ENCODE assay signal across 9 cellular contexts in genomic region chr13:34748078-34748477, GRCh38.
A peak's percentile ranks its signal among the peaks of the same experiment; 100 is the strongest.
DNase-seq lines count a peak whose midpoint lies in the region; ATAC-seq and TF ChIP-seq lines count a peak whose summit lies in the region.
"Had no signal": no experiment of that assay in that cellular context is flagged by ENCODE, and none has a peak within 500 bp of the region (broad histone marks: within the 10 kb centered on the region; RNA-seq: fewer than 3 reads in every experiment).

No MANE protein-coding gene starts in this region.

- no peak overlapping the region for H3K9ac ChIP-seq in GM23248

- H3K9me3 Mint-ChIP-seq in activated CD8-positive, alpha-beta T cell treated with anti-CD3 and anti-CD28 coated beads, Interleukin-2, amount 10 ng/mL, durations not matched to agents 7 days and 5 days (ENCODE audit: insufficient read depth) = no peaks in the 10 kb centered on the region
- H3K9me3 Mint-ChIP-seq in nephron progenitor cell = peaks cover 44% of the 10 kb centered on the region

- intact Hi-C loops in heart right ventricle (cut with DNase I) (loop anchor here in 2 of 10 donors (10.0 kb wide), 2 partner anchors 197 to 583 kb away; partner anchors contain the start of gene NBEA (in 1 of the 2)), stomach (cut with DNase I; ENCODE audit: low total_unique reads) (no loop called here)

- H3K4me3 ChIP-seq in GM23248 (no peak overlapping the region), heart right ventricle (peak overlapping the region in 1 of 10 donors; percentile 12), stomach (no peak overlapping the region)

- 21 to 30% methylated on average over 5 of the region's 5 CpGs for WGBS in GM23248 (ENCODE audit: low coverage in 1 of 2, low lambda C conversion rate in 2 of 2, missing lambda C conversion rate in 2 of 2), 2 experiments
- WGBS in heart right ventricle, 2 donors = 6 to 8% methylated on average over 5 of the region's 5 CpGs
- WGBS in stomach, 5 donors = 23 to 44% (median 38%) methylated on average over 5 of the region's 5 CpGs

- DNase-seq in GM23248 (peak; percentile 64), SHP77 (lab: John Stamatoyannopoulos, UW) (peak; percentile 72 to 84), heart right ventricle (peak in 1 of 2 donors; percentile 79), stomach (no peak), nephron progenitor cell (no peak), NCI-H1694 treated with DMSO at 0.1 percent for 48 hours (lab: John Stamatoyannopoulos, UW) (no peak)
- no peak for DNase-seq in activated CD8-positive, alpha-beta T cell treated with anti-CD3 and anti-CD28 coated beads, Interleukin-2, amount 10 ng/mL, durations not matched to agents 7 days and 5 days
- DNase-seq: activated naive CD4-positive, alpha-beta T cell had no signal

- TF ChIP-seq EP300 in stomach (IDR thresholded peaks at IDR 0.05) = no peak

- peaks cover 2% of the 10 kb centered on the region for H3K27me3 Mint-ChIP-seq in activated CD8-positive, alpha-beta T cell treated with anti-CD3 and anti-CD28 coated beads, Interleukin-2, amount 10 ng/mL, durations not matched to agents 7 days and 5 days (ENCODE audit: low read depth)
- peaks cover 8% of the 10 kb centered on the region for H3K27me3 Mint-ChIP-seq in nephron progenitor cell (ENCODE audit: low read depth, poor library complexity)

- H3K9me3 ChIP-seq in GM23248 (ENCODE audit: low read depth) = no peaks in the 10 kb centered on the region
- H3K9me3 ChIP-seq in heart right ventricle = peaks cover 0 to 38% (median 4%) of the 10 kb centered on the region in 11 donors
- peaks cover 0 to 4% (median 0%) of the 10 kb centered on the region in 4 donors for H3K9me3 ChIP-seq in stomach

- H3K4me3 Mint-ChIP-seq in activated CD8-positive, alpha-beta T cell treated with anti-CD3 and anti-CD28 coated beads, Interleukin-2, amount 10 ng/mL, durations not matched to agents 7 days and 5 days = no peak overlapping the region
- no peak overlapping the region for H3K4me3 Mint-ChIP-seq in nephron progenitor cell

- 0 out of 2 replicates have a peak, but pooled peaks cover 7% of the 10 kb centered on the region for H3K4me1 ChIP-seq in GM23248 (ENCODE audit: insufficient read depth)
- H3K4me1 ChIP-seq in heart right ventricle = peaks cover 11 to 42% (median 28%) of the 10 kb centered on the region in 9 donors
- H3K4me1 ChIP-seq in stomach = peaks cover 0 to 32% (median 14%) of the 10 kb centered on the region in 4 donors

- H2AFZ ChIP-seq in GM23248 = peak overlapping the region; percentile 73

- no peaks in the 10 kb centered on the region for H4K20me1 ChIP-seq in GM23248 (ENCODE audit: insufficient read depth)

- H3K27ac ChIP-seq in GM23248 (no peak overlapping the region), heart right ventricle (peak overlapping the region; percentile 43 to 86 (median 74)), stomach (peak overlapping the region in 4 of 5 donors; percentile 22 to 49 (median 38))

- H3K27ac Mint-ChIP-seq in activated CD8-positive, alpha-beta T cell treated with anti-CD3 and anti-CD28 coated beads, Interleukin-2, amount 10 ng/mL, durations not matched to agents 7 days and 5 days = no peak overlapping the region
- H3K27ac Mint-ChIP-seq in nephron progenitor cell = no peak overlapping the region

- no peaks in the 10 kb centered on the region for H3K36me3 ChIP-seq in GM23248 (ENCODE audit: low read depth)
- no peaks in the 10 kb centered on the region for H3K36me3 ChIP-seq in heart right ventricle
- no peaks in the 10 kb centered on the region for H3K36me3 ChIP-seq in stomach

- CTCF ChIA-PET in activated CD8-positive, alpha-beta T cell treated with anti-CD3 and anti-CD28 coated beads, Interleukin-2, amount 10 ng/mL, durations not matched to agents 7 days and 5 days (lab: Charles Lee) = no interaction called here

- H3F3A ChIP-seq in GM23248 (ENCODE audit: insufficient read depth) = no peaks in the 10 kb centered on the region

- no peak overlapping the region for H3K4me2 ChIP-seq in GM23248 (ENCODE audit: unreplicated experiment)

- no peaks in the 10 kb centered on the region for H3K9me2 ChIP-seq in GM23248 (ENCODE audit: insufficient read depth)

- TF ChIP-seq CTCF in heart right ventricle (IDR thresholded peaks at IDR 0.05) (no peak), stomach (IDR thresholded peaks at IDR 0.05) (no peak), nephron progenitor cell (IDR thresholded peaks at IDR 0.05) (no peak)

- no peaks in the 10 kb centered on the region for H3K79me2 ChIP-seq in GM23248 (ENCODE audit: insufficient read depth)

- peak; percentile 97 to 99 (median 98) for ATAC-seq in heart right ventricle
- no peak for ATAC-seq in GM18858 (IDR thresholded peaks at IDR 0.05; ENCODE audit: unreplicated experiment)
- no peak for ATAC-seq in activated CD8-positive, alpha-beta T cell treated with anti-CD3 and anti-CD28 coated beads, Interleukin-2, amount 10 ng/mL, durations not matched to agents 7 days and 5 days

- POLR2A ChIA-PET in activated CD8-positive, alpha-beta T cell treated with anti-CD3 and anti-CD28 coated beads, Interleukin-2, amount 10 ng/mL, durations not matched to agents 7 days and 5 days (lab: Charles Lee) = no interaction called here

- in situ Hi-C loops in GM23248 (cut with MboI) = no loop called here

- no peaks in the 10 kb centered on the region for H3K36me3 Mint-ChIP-seq in activated CD8-positive, alpha-beta T cell treated with anti-CD3 and anti-CD28 coated beads, Interleukin-2, amount 10 ng/mL, durations not matched to agents 7 days and 5 days (ENCODE audit: low read depth)
- peaks cover 11% of the 10 kb centered on the region for H3K36me3 Mint-ChIP-seq in nephron progenitor cell (ENCODE audit: low read depth)

- H3K27me3 ChIP-seq in GM23248 (replicated peaks; ENCODE audit: insufficient read depth) (0 out of 2 replicates have a peak, but pooled peaks cover 7% of the 10 kb centered on the region), heart right ventricle (no peaks in the 10 kb centered on the region), stomach (peaks cover 0 to 5% (median 0%) of the 10 kb centered on the region in 3 donors)

- H3K4me1 Mint-ChIP-seq in activated CD8-positive, alpha-beta T cell treated with anti-CD3 and anti-CD28 coated beads, Interleukin-2, amount 10 ng/mL, durations not matched to agents 7 days and 5 days (ENCODE audit: low read depth) = no peaks in the 10 kb centered on the region
- H3K4me1 Mint-ChIP-seq in nephron progenitor cell = peaks cover 36% of the 10 kb centered on the region

- TF ChIP-seq POLR2A in stomach (IDR thresholded peaks at IDR 0.05) = no peak

Comparison
In these comparisons a context has a peak if more than half of its experiments do, and no peak if none do; other contexts are left out.
1. DNase-seq: peak in GM23248 (single experiment) and SHP77 (2 of 2); none in stomach (single experiment), activated CD8-positive, alpha-beta T cell treated with anti-CD3 and anti-CD28 coated beads, Interleukin-2, amount 10 ng/mL, durations not matched to agents 7 days and 5 days (single experiment), nephron progenitor cell (single experiment) and NCI-H1694 treated with DMSO at 0.1 percent for 48 hours (single experiment).
2. ATAC-seq: peak in heart right ventricle (8 of 8); none in GM18858 (single experiment) and activated CD8-positive, alpha-beta T cell treated with anti-CD3 and anti-CD28 coated beads, Interleukin-2, amount 10 ng/mL, durations not matched to agents 7 days and 5 days (single experiment).